In the genomic region with DNA sequence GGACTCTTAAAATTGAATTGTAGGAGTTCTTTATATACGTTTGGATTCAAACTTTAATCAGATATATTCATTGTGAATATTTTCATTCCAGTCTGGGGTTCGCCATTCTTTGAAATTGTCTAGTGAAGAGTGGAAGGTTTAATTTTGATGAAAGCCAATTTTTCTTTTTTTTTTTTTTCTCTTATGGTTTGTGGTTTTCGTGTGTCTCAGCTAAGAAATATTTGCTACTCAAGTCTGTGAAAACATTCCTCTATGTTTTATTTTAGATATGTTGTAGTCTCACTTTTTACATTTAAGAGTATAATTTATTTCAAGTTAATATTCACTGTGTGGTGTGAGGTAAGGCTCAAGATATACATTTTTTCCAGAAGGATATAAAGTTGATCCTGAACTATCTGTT, we compare ENCODE assay signal across 1 cellular context.
TF ChIP-seq lines count a peak whose summit lies in the region.

No MANE protein-coding gene starts in this region.

TF ChIP-seq in HCT116, 20 proteins besides CTCF, POLR2A, EP300 and RAD21 (continued from another document):
- TF ChIP-seq ELF1 (IDR thresholded peaks at IDR 0.05; ENCODE audit: borderline replicate concordance, low read depth) (no peak), ZBTB33 (IDR thresholded peaks at IDR 0.05; ENCODE audit: extremely low read depth, insufficient replicate concordance, low read length) (no peak), EZH2phosphoT487 (IDR thresholded peaks at IDR 0.05; ENCODE audit: borderline replicate concordance) (no peak), POLR2AphosphoS5 (IDR thresholded peaks at IDR 0.05; ENCODE audit: low read depth, low read length) (no peak), TCF7L2 (IDR thresholded peaks at IDR 0.05; ENCODE audit: borderline replicate concordance, extremely low read depth, insufficient read depth, insufficient read length) (no peak)
